24 cellular contexts compared by ENCODE assay signal in genomic region chr10:73183882-73184281, GRCh38. TPM values are rescaled to one million over a fixed set of nuclear protein-coding genes. Genes with fewer than 3 reads are reported as not detected.
DNase-seq lines count a peak whose midpoint lies in the region; TF ChIP-seq lines count a peak whose summit lies in the region.
"Had no signal": no experiment of that assay in that cellular context is flagged by ENCODE, and none has a peak within 500 bp of the region (broad histone marks: within the 10 kb centered on the region; RNA-seq: fewer than 3 reads in every experiment).

No MANE protein-coding gene starts in this region.

- no peaks in the 10 kb centered on the region for H3K27me3 ChIP-seq in adrenal gland
- H3K27me3 ChIP-seq: BE2C, esophagus squamous epithelium, suprapubic skin, uterus had no signal

- H3K4me3 ChIP-seq in adrenal gland (no peak overlapping the region), fibroblast of mammary gland (ENCODE audit: control insufficient read depth, low read depth, low read length) (no peak overlapping the region), retinal pigment epithelial cell (ENCODE audit: low read length) (no peak overlapping the region)
- H3K4me3 ChIP-seq: esophagus squamous epithelium, skin epidermis, suprapubic skin, uterus had no signal

- TF ChIP-seq CTCF in adrenal gland (IDR thresholded peaks at IDR 0.05) (no peak), fibroblast of mammary gland (conservative IDR thresholded peaks at IDR 0.05; ENCODE audit: control insufficient read depth, insufficient read depth, low read depth, low read length) (no peak), retinal pigment epithelial cell (conservative IDR thresholded peaks at IDR 0.05; ENCODE audit: low read depth, low read length) (no peak)

- H3K9me3 ChIP-seq in adrenal gland (replicated peaks in 1 of 3): no peaks in the 10 kb centered on the region
- H3K9me3 ChIP-seq: BE2C, esophagus squamous epithelium, suprapubic skin, uterus had no signal

- H3K4me1 ChIP-seq in adrenal gland (replicated peaks in 1 of 2): peaks cover 0 to 4% of the 10 kb centered on the region in 2 donors
- H3K4me1 ChIP-seq: BE2C, esophagus squamous epithelium, suprapubic skin, uterus had no signal

- DNase-seq in ELR (ENCODE audit: low read depth): peak; percentile 64
- DNase-seq in adrenal gland: peak in 4 of 7 donors; percentile 31 to 59 (median 40)
- DNase-seq in fibroblast of mammary gland (ENCODE audit: low read depth): peak; percentile 86
- DNase-seq in retinal pigment epithelial cell (ENCODE audit: low read depth): peak; percentile 51
- no peak for DNase-seq in inferior parietal cortex (ENCODE audit: extremely low spot score)
- no peak for DNase-seq in mucosa of gallbladder (ENCODE audit: low spot score)
- no peak for DNase-seq in medulla oblongata (ENCODE audit: extremely low spot score)
- DNase-seq: activated CD8-positive, alpha-beta T cell treated with anti-CD3 and anti-CD28 coated beads for 36 hours; activated naive CD4-positive, alpha-beta T cell; activated T-cell treated with anti-CD3 and anti-CD28 coated beads, Interleukin-2, amount 50 U/mL, for 1 hour; BE2C; DMS79 treated with DMSO at 0.1 percent for 48 hours; effector memory CD4-positive, alpha-beta T cell; esophagus squamous epithelium; head of caudate nucleus; NCI-H1092 treated with DMSO at 0.1 percent for 48 hours; NCI-H1930; NCI-H446; OCI-M1; posterior cingulate gyrus; Right ventricle myocardium superior; uterus had no signal

- intact Hi-C loops in adrenal gland (cut with DNase I): no loop called here

- H3K27ac ChIP-seq in adrenal gland: peak overlapping the region in 2 of 5 donors; percentile 6 to 15
- H3K27ac ChIP-seq: esophagus squamous epithelium, skin epidermis, suprapubic skin, uterus had no signal

- peaks cover 0 to 18% of the 10 kb centered on the region in 2 donors for H3K36me3 ChIP-seq in adrenal gland (replicated peaks in 1 of 2)
- H3K36me3 ChIP-seq: BE2C, uterus had no signal

- WGBS in adrenal gland, 4 donors: 54 to 73% (median 65%) methylated on average over 2 of the region's 2 CpGs

- TF ChIP-seq POLR2A in adrenal gland (IDR thresholded peaks at IDR 0.05): no peak

RNA-seq across cellular contexts. Expression of gene FAM149B1, which starts 16.0 kb away (rescaled TPM):
- total RNA-seq in adrenal gland: 10 to 100 TPM; 10.9 to 33.7 (median 18.6) TPM
- polyA plus RNA-seq in adrenal gland: 10 to 100 TPM; 23.2 to 33.8 (median 31.7) TPM
- 27.9 TPM for total RNA-seq in mucosa of gallbladder

RNA-seq across cellular contexts. Expression of gene ECD, which starts 16.1 kb away (rescaled TPM):
- total RNA-seq in adrenal gland (10 to 100 TPM; 22.6 to 39.3 (median 28.3) TPM), mucosa of gallbladder (22.1 TPM)
- polyA plus RNA-seq in adrenal gland: 10 to 100 TPM in 2 of 3 donors, 1 to 10 TPM in 1; 6.4 to 40.7 (median 14.0) TPM

Comparison
In these comparisons a context has a peak if more than half of its experiments do, and no peak if none do; other contexts are left out.
1. DNase-seq: peak in ELR (single experiment), adrenal gland (4 of 7), fibroblast of mammary gland (single experiment) and retinal pigment epithelial cell (single experiment); none in inferior parietal cortex (single experiment), mucosa of gallbladder (single experiment) and medulla oblongata (single experiment).